ENCODE assay signal across 21 cellular contexts in genomic region chr12:64736771-64737170, GRCh38.
"Had no signal": no experiment of that assay in that cellular context is flagged by ENCODE, and none has a peak within 500 bp of the region (broad histone marks: within the 10 kb centered on the region; RNA-seq: fewer than 3 reads in every experiment).

No MANE protein-coding gene starts in this region.

- H3K27ac Mint-ChIP-seq: natural killer cell, type B pancreatic cell had no signal

- H2AFZ ChIP-seq: parathyroid adenoma had no signal

- ATAC-seq: gastroesophageal sphincter, natural killer cell, WTC11 had no signal

- H3K4me1 ChIP-seq: breast epithelium, esophagus muscularis mucosa, gastroesophageal sphincter, right lobe of liver, stomach had no signal

- H3K27me3 Mint-ChIP-seq: type B pancreatic cell had no signal

- H3K4me3 Mint-ChIP-seq: immature natural killer cell; natural killer cell; T-helper 2 cell treated with Interferon-gamma antibody and Interleukin-4, amounts not matched to agents 5 μg/mL and 100 μg/mL, for 36 hours; type B pancreatic cell; WTC11 had no signal

- H3K4me1 Mint-ChIP-seq: WTC11 had no signal

- H3K27me3 ChIP-seq: adrenal gland, breast epithelium, esophagus muscularis mucosa, gastroesophageal sphincter, right lobe of liver, stomach had no signal

- FAIRE-seq: astrocyte, endometrium, small intestine, TTC549 had no signal

- H3K27ac ChIP-seq: breast epithelium, esophagus muscularis mucosa, gastroesophageal sphincter, parathyroid adenoma, right lobe of liver, stomach had no signal

- H3K9me3 Mint-ChIP-seq: immature natural killer cell; natural killer cell; T-helper 2 cell treated with Interferon-gamma antibody and Interleukin-4, amounts not matched to agents 5 μg/mL and 100 μg/mL, for 36 hours; type B pancreatic cell; WTC11 had no signal

- H3K9me3 ChIP-seq: adrenal gland, breast epithelium, esophagus muscularis mucosa, gastroesophageal sphincter, right lobe of liver, stomach had no signal

- H3K9ac ChIP-seq: parathyroid adenoma had no signal

- H3K79me2 ChIP-seq: parathyroid adenoma had no signal

- H3K36me3 ChIP-seq: breast epithelium had no signal

- DNase-seq: activated naive CD4-positive, alpha-beta T cell; adrenal gland; cerebellar nuclear complex; cortex of kidney; immature natural killer cell; natural killer cell; right lobe of liver; small intestine; stimulated activated CD4-positive, alpha-beta T cell treated with anti-CD3 and anti-CD28 coated beads, Interleukin-2, amount 100 ng/mL, for 48 hours; stomach; SW 1271 had no signal

- H3K4me3 ChIP-seq: adrenal gland, breast epithelium, esophagus muscularis mucosa, gastroesophageal sphincter, right lobe of liver, stomach had no signal
